In the genomic region with DNA sequence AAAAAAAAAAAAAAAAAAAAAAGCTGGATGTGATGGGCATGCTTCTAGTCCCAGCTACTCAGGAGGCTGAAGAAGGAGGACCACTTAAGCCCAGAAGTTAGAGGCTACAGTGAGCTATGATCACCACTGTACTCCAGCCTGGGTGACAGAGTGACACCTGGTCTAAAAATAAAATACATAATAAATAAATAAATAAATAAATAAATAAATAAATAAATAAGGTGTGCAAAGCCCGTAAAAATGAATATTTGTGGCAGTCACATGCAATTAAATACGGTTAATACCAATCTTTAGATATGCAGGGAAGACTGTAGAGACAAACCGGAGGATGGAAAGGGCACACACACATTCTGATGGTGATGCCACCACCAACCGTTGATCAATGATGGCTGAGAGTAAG, we compare ENCODE assay signal across 1 cellular context.
TF ChIP-seq lines count a peak whose summit lies in the region.

No MANE protein-coding gene starts in this region.

TF ChIP-seq in HEK293, 187 proteins besides CTCF, POLR2A, EP300 and RAD21 (continued from another document):
- TF ChIP-seq, protein P1, sequence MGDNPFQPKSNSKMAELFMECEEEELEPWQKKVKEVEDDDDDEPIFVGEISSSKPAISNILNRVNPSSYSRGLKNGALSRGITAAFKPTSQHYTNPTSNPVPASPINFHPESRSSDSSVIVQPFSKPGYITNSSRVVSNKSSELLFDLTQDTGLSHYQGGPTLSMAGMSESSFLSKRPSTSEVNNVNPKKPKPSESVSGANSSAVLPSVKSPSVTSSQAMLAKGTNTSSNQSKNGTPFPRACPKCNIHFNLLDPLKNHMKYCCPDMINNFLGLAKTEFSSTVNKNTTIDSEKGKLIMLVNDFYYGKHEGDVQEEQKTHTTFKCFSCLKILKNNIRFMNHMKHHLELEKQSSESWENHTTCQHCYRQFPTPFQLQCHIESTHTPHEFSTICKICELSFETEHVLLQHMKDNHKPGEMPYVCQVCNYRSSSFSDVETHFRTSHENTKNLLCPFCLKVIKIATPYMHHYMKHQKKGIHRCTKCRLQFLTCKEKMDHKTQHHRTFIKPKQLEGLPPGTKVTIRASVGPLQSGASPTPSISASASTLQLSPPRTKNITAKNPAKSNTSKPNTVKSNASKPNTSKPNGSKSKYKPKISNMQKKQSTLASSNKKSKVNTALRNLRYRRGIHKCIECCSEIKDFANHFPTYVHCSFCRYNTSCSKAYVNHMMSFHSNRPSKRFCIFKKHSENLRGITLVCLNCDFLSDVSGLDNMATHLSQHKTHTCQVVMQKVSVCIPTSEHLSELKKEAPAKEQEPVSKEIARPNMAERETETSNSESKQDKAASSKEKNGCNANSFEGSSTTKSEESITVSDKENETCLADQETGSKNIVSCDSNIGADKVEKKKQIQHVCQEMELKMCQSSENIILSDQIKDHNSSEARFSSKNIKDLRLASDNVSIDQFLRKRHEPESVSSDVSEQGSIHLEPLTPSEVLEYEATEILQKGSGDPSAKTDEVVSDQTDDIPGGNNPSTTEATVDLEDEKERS (tag by site-specific recombination; IDR thresholded peaks at IDR 0.05): no peak
- TF ChIP-seq ZFP41 (tag by site-specific recombination; IDR thresholded peaks at IDR 0.05; ENCODE audit: borderline replicate concordance): no peak
- TF ChIP-seq ZNF302 (tag by site-specific recombination; IDR thresholded peaks at IDR 0.05; ENCODE audit: low read depth): no peak
- TF ChIP-seq ZNF324 (tag by site-specific recombination; IDR thresholded peaks at IDR 0.05): no peak
